11 cellular contexts compared by ENCODE assay signal in the genomic region with DNA sequence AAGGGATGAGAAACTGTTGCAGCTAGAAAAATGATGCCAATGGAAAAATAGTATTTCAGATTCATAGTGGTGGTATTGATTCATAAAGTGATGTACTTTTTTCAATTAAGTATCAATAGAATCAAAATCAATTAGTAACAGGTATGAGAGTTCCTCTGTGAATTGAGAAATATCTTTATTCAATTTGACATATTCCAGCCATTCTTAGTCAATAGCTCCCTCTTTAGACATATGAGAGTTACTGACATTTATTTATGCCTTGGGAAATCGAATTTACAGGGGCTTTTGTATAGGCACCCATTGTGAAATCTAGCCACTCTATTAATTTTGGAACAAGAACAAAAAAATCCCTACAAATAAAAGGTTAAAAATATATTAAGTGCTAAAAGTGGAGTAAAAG.
DNase-seq lines count a peak whose midpoint lies in the region; ATAC-seq and TF ChIP-seq lines count a peak whose summit lies in the region.
"Had no signal": no experiment of that assay in that cellular context is flagged by ENCODE, and none has a peak within 500 bp of the region (broad histone marks: within the 10 kb centered on the region; RNA-seq: fewer than 3 reads in every experiment).

No MANE protein-coding gene starts in this region.

- H3K4me1 ChIP-seq in GM23248 (ENCODE audit: insufficient read depth) (no peaks in the 10 kb centered on the region), OCI-LY7 (ENCODE audit: insufficient read depth, low read length, poor library complexity, severe bottlenecking) (no peaks in the 10 kb centered on the region), hepatocyte (ENCODE audit: insufficient read depth) (no peaks in the 10 kb centered on the region)

- in situ Hi-C loops in GM23248 (cut with MboI), result no loop called here

- WGBS in GM23248 (ENCODE audit: low coverage in 1 of 2, low lambda C conversion rate in 2 of 2, missing lambda C conversion rate in 2 of 2), 2 experiments, result 2 to 5% methylated on average over 1 of the region's 1 CpG
- WGBS in hepatocyte (ENCODE audit: low lambda C conversion rate, missing lambda C conversion rate), result 15% methylated on average over 1 of the region's 1 CpG

- no peak overlapping the region for H3K27ac ChIP-seq in GM23248
- H3K27ac ChIP-seq in OCI-LY7 (ENCODE audit: low read depth, low read length, poor library complexity, severe bottlenecking), result no peak overlapping the region
- no peak overlapping the region for H3K27ac ChIP-seq in hepatocyte
- H3K27ac ChIP-seq: brain microvascular endothelial cell had no signal

- no peaks in the 10 kb centered on the region for H3K79me2 ChIP-seq in GM23248 (ENCODE audit: insufficient read depth)
- H3K79me2 ChIP-seq in OCI-LY7 (ENCODE audit: insufficient read depth, low read depth, low read length), result no peaks in the 10 kb centered on the region
- no peaks in the 10 kb centered on the region for H3K79me2 ChIP-seq in hepatocyte

- H3K27me3 ChIP-seq in GM23248 (replicated peaks; ENCODE audit: insufficient read depth) (no peaks in the 10 kb centered on the region), hepatocyte (no peaks in the 10 kb centered on the region)
- H3K27me3 ChIP-seq: brain microvascular endothelial cell had no signal

- DNase-seq in AG10803 (ENCODE audit: low read depth) (peak; percentile 9), GM23248 (peak; percentile 39), OCI-LY7 (ENCODE audit: low spot score) (no peak), hepatocyte (ENCODE audit: low spot score) (no peak), epidermal melanocyte (ENCODE audit: insufficient read length, low spot score) (no peak), KG1 (lab: John Stamatoyannopoulos, UW) (no peak)
- no peak for DNase-seq in stimulated activated CD4-positive, alpha-beta T cell treated with anti-CD3 and anti-CD28 coated beads, Interleukin-4, amount 100 ng/mL, for 4 hours
- DNase-seq: activated CD4-positive, alpha-beta memory T cell treated with anti-CD3 and anti-CD28 coated beads, Interleukin-2, amount 10 ng/mL, durations not matched to agents 7 days and 5 days; brain microvascular endothelial cell; retina had no signal

- no peak for ATAC-seq in GM19397 (IDR thresholded peaks at IDR 0.05; ENCODE audit: unreplicated experiment)

- intact Hi-C loops in OCI-LY7 (cut with micrococcal nuclease; ENCODE audit: unreplicated experiment), result no loop called here

- H3K9me2 ChIP-seq in GM23248 (ENCODE audit: insufficient read depth) (no peaks in the 10 kb centered on the region), OCI-LY7 (ENCODE audit: insufficient read depth, low read length) (no peaks in the 10 kb centered on the region), hepatocyte (replicated peaks; ENCODE audit: insufficient read depth) (no peaks in the 10 kb centered on the region)

- CTCF ChIA-PET in OCI-LY7 (lab: Charles Lee; ENCODE audit: unreplicated experiment), result no interaction called here

- H3K9me3 ChIP-seq in GM23248 (ENCODE audit: low read depth) (no peaks in the 10 kb centered on the region), OCI-LY7 (ENCODE audit: low read length) (no peaks in the 10 kb centered on the region), hepatocyte (ENCODE audit: low read depth) (no peaks in the 10 kb centered on the region)

- H4K20me1 ChIP-seq in GM23248 (ENCODE audit: insufficient read depth) (no peaks in the 10 kb centered on the region), OCI-LY7 (ENCODE audit: insufficient read depth, low read length) (no peaks in the 10 kb centered on the region), hepatocyte (ENCODE audit: insufficient read depth, poor library complexity, severe bottlenecking) (no peaks in the 10 kb centered on the region)

- no peak overlapping the region for H3K4me3 ChIP-seq in AG10803 (ENCODE audit: low read length)
- H3K4me3 ChIP-seq in GM23248, result no peak overlapping the region
- H3K4me3 ChIP-seq in OCI-LY7 (ENCODE audit: low read depth, low read length, poor library complexity, severe bottlenecking), result no peak overlapping the region
- no peak overlapping the region for H3K4me3 ChIP-seq in hepatocyte

- TF ChIP-seq CTCF in AG10803 (conservative IDR thresholded peaks at IDR 0.05; ENCODE audit: low read length) (peak; percentile 45), OCI-LY7 (conservative IDR thresholded peaks at IDR 0.05; ENCODE audit: low read length) (peak; percentile 61), hepatocyte (IDR thresholded peaks at IDR 0.05; ENCODE audit: poor library complexity) (peak; percentile 61)

- H3F3A ChIP-seq in GM23248 (ENCODE audit: insufficient read depth), result no peaks in the 10 kb centered on the region

- POLR2A ChIA-PET in OCI-LY7 (lab: Charles Lee), result no interaction called here

- no peak overlapping the region for H3K4me2 ChIP-seq in GM23248 (ENCODE audit: unreplicated experiment)
- H3K4me2 ChIP-seq in OCI-LY7 (ENCODE audit: low read length), result no peak overlapping the region
- H3K4me2 ChIP-seq in hepatocyte, result no peak overlapping the region

- H2AFZ ChIP-seq in GM23248 (no peak overlapping the region), OCI-LY7 (ENCODE audit: low read length) (no peak overlapping the region), hepatocyte (no peak overlapping the region)

- no TSS peak for BruUV-seq in OCI-LY7 (replicated peaks; lab: Mats Ljungman, UMichigan)

- no peak overlapping the region for H3K9ac ChIP-seq in GM23248

- H3K36me3 ChIP-seq in GM23248 (ENCODE audit: low read depth), result no peaks in the 10 kb centered on the region
- H3K36me3 ChIP-seq in OCI-LY7 (ENCODE audit: insufficient read depth, low read length), result no peaks in the 10 kb centered on the region
- no peaks in the 10 kb centered on the region for H3K36me3 ChIP-seq in hepatocyte (replicated peaks; ENCODE audit: insufficient read depth, low read depth)
- H3K36me3 ChIP-seq: brain microvascular endothelial cell had no signal

Comparison
In these comparisons a context has a peak if more than half of its experiments do, and no peak if none do; other contexts are left out.
1. DNase-seq: peak in AG10803 (single experiment) and GM23248 (single experiment); none in OCI-LY7 (single experiment), hepatocyte (single experiment), epidermal melanocyte (single experiment), KG1 (single experiment) and stimulated activated CD4-positive, alpha-beta T cell treated with anti-CD3 and anti-CD28 coated beads, Interleukin-4, amount 100 ng/mL, for 4 hours (0 of 2).
2. Peak in every context shown above with its lines, with median percentiles within 50 percentile points of each other: CTCF ChIP-seq.